Comparison of ENCODE assay signal across 1 cellular context in the genomic region with DNA sequence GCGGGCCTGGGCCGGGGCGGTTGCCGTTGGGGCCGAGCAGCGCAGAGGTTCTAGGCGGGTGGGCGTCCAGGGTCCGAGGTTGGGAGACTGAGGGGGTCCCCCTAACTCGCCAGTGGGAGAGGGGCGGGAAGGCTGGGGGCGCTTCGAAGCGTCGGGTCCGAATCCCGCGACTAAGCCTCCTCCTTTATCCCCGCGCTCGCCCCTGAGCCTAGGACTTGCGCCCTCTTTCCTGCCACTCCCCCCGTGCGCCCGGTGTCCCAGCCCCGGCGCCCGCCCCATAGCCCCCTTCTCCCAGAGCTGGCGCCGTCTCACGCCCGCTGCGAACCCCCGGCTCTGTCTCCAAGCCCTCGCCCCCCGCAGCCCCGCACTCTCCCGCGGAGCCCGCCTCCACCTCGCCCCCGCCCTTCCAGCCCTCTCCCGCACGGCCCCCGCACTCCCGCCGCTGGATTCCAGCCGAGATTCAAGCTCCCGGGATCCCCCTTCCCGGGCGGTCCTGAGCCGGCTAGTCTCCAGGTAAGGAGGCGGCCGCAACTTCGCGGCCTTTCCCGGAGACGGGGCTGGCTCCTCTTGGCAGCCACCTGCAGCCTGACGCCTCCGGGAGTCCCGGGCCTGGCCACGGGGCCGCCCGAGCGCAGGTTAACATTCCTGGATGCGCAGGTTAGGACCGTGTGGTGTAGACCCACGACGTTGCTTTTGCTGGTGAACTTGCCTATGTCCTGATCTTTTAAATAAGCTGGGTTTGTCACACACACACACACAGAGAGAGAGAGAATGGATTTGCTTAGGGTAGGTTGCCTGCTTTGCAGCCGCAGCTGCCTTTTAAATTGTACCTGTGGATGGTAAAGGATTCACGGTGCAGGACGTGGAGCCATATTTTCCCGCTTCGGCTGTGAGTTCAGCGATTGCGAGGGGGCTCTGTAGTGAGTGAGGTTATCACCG.
TF ChIP-seq lines count a peak whose summit lies in the region.

No MANE protein-coding gene starts in this region.

TF ChIP-seq in H1, 55 proteins besides CTCF, POLR2A, EP300 and RAD21:
- TF ChIP-seq TEAD4 (IDR thresholded peaks at IDR 0.05; ENCODE audit: low read depth, low read length) = peak; percentile 67; the same call in 1 of the 2 replicates
- TF ChIP-seq, protein P1, sequence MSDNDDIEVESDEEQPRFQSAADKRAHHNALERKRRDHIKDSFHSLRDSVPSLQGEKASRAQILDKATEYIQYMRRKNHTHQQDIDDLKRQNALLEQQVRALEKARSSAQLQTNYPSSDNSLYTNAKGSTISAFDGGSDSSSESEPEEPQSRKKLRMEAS (IDR thresholded peaks at IDR 0.05) = peak; percentile 73
- peak; percentile 28 for TF ChIP-seq EZH2 (IDR thresholded peaks at IDR 0.05; ENCODE audit: low read depth, low read length, severe bottlenecking)
- TF ChIP-seq, protein P2, sequence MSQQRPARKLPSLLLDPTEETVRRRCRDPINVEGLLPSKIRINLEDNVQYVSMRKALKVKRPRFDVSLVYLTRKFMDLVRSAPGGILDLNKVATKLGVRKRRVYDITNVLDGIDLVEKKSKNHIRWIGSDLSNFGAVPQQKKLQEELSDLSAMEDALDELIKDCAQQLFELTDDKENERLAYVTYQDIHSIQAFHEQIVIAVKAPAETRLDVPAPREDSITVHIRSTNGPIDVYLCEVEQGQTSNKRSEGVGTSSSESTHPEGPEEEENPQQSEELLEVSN (IDR thresholded peaks at IDR 0.05) = peak; percentile 79
- no peak for TF ChIP-seq POLR2AphosphoS5 (IDR thresholded peaks at IDR 0.05; ENCODE audit: low read depth, low read length)
- TF ChIP-seq ASH2L (IDR thresholded peaks at IDR 0.05; ENCODE audit: low read length) = peak; percentile 71
- no peak for TF ChIP-seq CTBP2 (IDR thresholded peaks at IDR 0.05; ENCODE audit: borderline replicate concordance, insufficient read depth, insufficient read length, low read length)
- no peak for TF ChIP-seq HDAC2 (IDR thresholded peaks at IDR 0.05; ENCODE audit: borderline replicate concordance in 1 of 2, low read depth in 2 of 2, low read length in 2 of 2)
- peak; percentile 40 for TF ChIP-seq KDM4A (IDR thresholded peaks at IDR 0.05; ENCODE audit: low read depth, low read length, severe bottlenecking)
- TF ChIP-seq JUND (IDR thresholded peaks at IDR 0.05; ENCODE audit: low read length) = no peak
- 0 out of 2 replicates have a peak, but pooled peaks have one; percentile 0 for TF ChIP-seq YY1 (IDR thresholded peaks at IDR 0.05; ENCODE audit: low read depth, low read length)
- no peak for TF ChIP-seq BRCA1 (IDR thresholded peaks at IDR 0.05; ENCODE audit: low read depth, low read length)
